ENCODE assay signal across 29 cellular contexts in genomic region chr17:6696906-6697305, GRCh38. TPM values are rescaled to one million over a fixed set of nuclear protein-coding genes. Genes with fewer than 3 reads are reported as not detected.
"Had no signal": no experiment of that assay in that cellular context is flagged by ENCODE, and none has a peak within 500 bp of the region (broad histone marks: within the 10 kb centered on the region; RNA-seq: fewer than 3 reads in every experiment).

No MANE protein-coding gene starts in this region.

- H3K9me3 ChIP-seq: esophagus squamous epithelium, gastrocnemius medialis, heart right ventricle, left lung, lower lobe of right lung, mucosa of descending colon had no signal

- DNase-seq: dermis blood vessel endothelial cell; effector CD4-positive, alpha-beta T cell; effector memory CD4-positive, alpha-beta T cell; erythroblast; esophagus squamous epithelium; foreskin fibroblast; foreskin melanocyte; gastrocnemius medialis; glutamatergic neuron; heart right ventricle; hippocampal formation; left cardiac atrium; left lung; left ventricle myocardium superior; lower lobe of right lung; mesenchymal stem cell; mucosa of descending colon had no signal

- H3K36me3 Mint-ChIP-seq: mesothelial cell of epicardium had no signal

- H3K27me3 ChIP-seq: esophagus squamous epithelium, gastrocnemius medialis had no signal

- ATAC-seq: esophagus mucosa, gastrocnemius medialis, left cardiac atrium, left lung, left ventricle myocardium superior, lower lobe of right lung, mucosa of descending colon had no signal

- H3K4me3 Mint-ChIP-seq: mesothelial cell of epicardium had no signal

- H3K9me3 Mint-ChIP-seq: mesothelial cell of epicardium had no signal

- H3K36me3 ChIP-seq: esophagus squamous epithelium, gastrocnemius medialis, heart right ventricle, left lung, lower lobe of right lung had no signal

- H3K4me3 ChIP-seq: coronary artery, dorsolateral prefrontal cortex, esophagus squamous epithelium, gastrocnemius medialis, heart right ventricle, left lung, lower lobe of right lung, mucosa of descending colon had no signal

- H3K4me1 ChIP-seq: esophagus squamous epithelium, gastrocnemius medialis, heart right ventricle, left lung, lower lobe of right lung had no signal

- FAIRE-seq: colon, endometrium, islet of Langerhans, keratinocyte had no signal

- H3K27ac Mint-ChIP-seq: mesothelial cell of epicardium had no signal

- H3K27ac ChIP-seq: coronary artery, dorsolateral prefrontal cortex, epithelial cell of prostate, esophagus squamous epithelium, gastrocnemius medialis, heart right ventricle, left lung, lower lobe of right lung had no signal

RNA-seq across cellular contexts. Expression of gene SLC13A5, which starts 16.3 kb away (rescaled TPM):
- total RNA-seq: dermis blood vessel endothelial cell, glomerular endothelial cell, left ventricle myocardium superior, lower leg skin, lower lobe of right lung, mucosa of descending colon, myocyte had no signal
